Comparison of ENCODE assay signal across 11 cellular contexts in the genomic region with DNA sequence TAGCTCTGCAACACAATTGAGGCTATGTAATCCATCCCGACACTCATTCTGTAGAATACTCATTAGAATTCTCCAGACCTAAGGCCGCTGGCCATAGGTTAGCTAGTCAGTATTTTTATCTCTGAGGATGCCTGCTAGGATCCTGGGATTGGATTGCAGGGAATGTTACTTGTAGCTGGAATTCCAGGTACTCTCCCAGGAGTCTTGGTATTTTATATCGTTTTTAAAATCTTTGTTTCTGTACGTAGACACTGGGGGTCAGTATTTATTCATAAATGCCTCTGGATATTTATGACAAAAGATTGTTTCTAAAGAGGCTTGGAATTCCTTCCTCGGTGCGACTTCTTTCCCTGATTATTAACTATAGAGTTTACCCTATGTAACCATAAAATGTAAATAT. TPM values are rescaled to one million over a fixed set of nuclear protein-coding genes. Genes with fewer than 3 reads are reported as not detected.
A peak's percentile ranks its signal among the peaks of the same experiment; 100 is the strongest.
DNase-seq lines count a peak whose midpoint lies in the region; ATAC-seq and TF ChIP-seq lines count a peak whose summit lies in the region.
"Had no signal": no experiment of that assay in that cellular context is flagged by ENCODE, and none has a peak within 500 bp of the region (broad histone marks: within the 10 kb centered on the region; RNA-seq: fewer than 3 reads in every experiment).

No MANE protein-coding gene starts in this region.

- peak overlapping the region; percentile 8; the same call in 1 of the 2 replicates for H3K4me2 ChIP-seq in IMR-90 (ENCODE audit: low read depth, low read length)

- H4K91ac ChIP-seq in IMR-90 (ENCODE audit: insufficient read depth, low read depth, low read length) = no peak overlapping the region

- H3K27me3 ChIP-seq in AG04450 (ENCODE audit: control insufficient read depth, insufficient read depth, low read length) (no peaks in the 10 kb centered on the region), IMR-90 (ENCODE audit: control insufficient read depth, insufficient read depth, low read length) (no peaks in the 10 kb centered on the region), liver (ENCODE audit: control insufficient read depth in 4 of 4, insufficient read depth in 4 of 4, low read length in 3 of 4) (no peaks in the 10 kb centered on the region)
- no peaks in the 10 kb centered on the region for H3K27me3 ChIP-seq in CD8-positive, alpha-beta memory T cell (ENCODE audit: insufficient read depth, low read length, poor library complexity, severe bottlenecking)
- H3K27me3 ChIP-seq: upper lobe of left lung had no signal

- no peak overlapping the region for H3K14ac ChIP-seq in IMR-90 (replicated peaks; ENCODE audit: low read depth, low read length)

- H3K9me3 ChIP-seq in AG04450 (ENCODE audit: control insufficient read depth, insufficient read depth, low read length) (no peaks in the 10 kb centered on the region), IMR-90 (ENCODE audit: control insufficient read depth, insufficient read depth, low read length) (no peaks in the 10 kb centered on the region), liver (ENCODE audit: control insufficient read depth in 4 of 4, low read length in 3 of 4) (no peaks in the 10 kb centered on the region)
- H3K9me3 ChIP-seq in CD8-positive, alpha-beta memory T cell (ENCODE audit: low read length) = no peaks in the 10 kb centered on the region
- H3K9me3 ChIP-seq: upper lobe of left lung had no signal

- H3K36me3 Mint-ChIP-seq in endothelial cell (ENCODE audit: low read depth, unreplicated experiment) = no peaks in the 10 kb centered on the region
- H3K36me3 Mint-ChIP-seq in activated T-helper 2 cell treated with anti-CD3 and anti-CD28 coated beads, Interferon-gamma antibody, Interleukin-2, Interleukin-4, amounts not matched to agents 10 μg/mL and 5 μg/mL and 100 μg/mL, durations not matched to agents 14 hours and 24 hours and 36 hours (ENCODE audit: low read depth) = no peaks in the 10 kb centered on the region
- no peaks in the 10 kb centered on the region for H3K36me3 Mint-ChIP-seq in CD8-positive, alpha-beta memory T cell

- in situ Hi-C loops in IMR-90 (cut with MboI; ENCODE audit: low sequenced_read_pairs) = loop anchor here (5.0 to 25.0 kb wide), 4 partner anchors 261 to 876 kb away; partner anchors contain the start of gene NUP205

- H2AK9ac ChIP-seq in IMR-90 (replicated peaks; ENCODE audit: low read depth, low read length, poor library complexity) = no peak overlapping the region

- H3K4me1 Mint-ChIP-seq in endothelial cell (ENCODE audit: unreplicated experiment) = peaks cover 16% of the 10 kb centered on the region
- peaks cover 15% of the 10 kb centered on the region for H3K4me1 Mint-ChIP-seq in activated T-helper 2 cell treated with anti-CD3 and anti-CD28 coated beads, Interferon-gamma antibody, Interleukin-2, Interleukin-4, amounts not matched to agents 10 μg/mL and 5 μg/mL and 100 μg/mL, durations not matched to agents 14 hours and 24 hours and 36 hours (ENCODE audit: low read depth)
- no peaks in the 10 kb centered on the region for H3K4me1 Mint-ChIP-seq in CD8-positive, alpha-beta memory T cell
- H3K4me1 Mint-ChIP-seq: activated B cell treated with CpG ODN at 0.5 μM for 24 hours had no signal

- no peak overlapping the region for H3K4me3 ChIP-seq in AG04450 (ENCODE audit: low read depth, low read length)
- H3K4me3 ChIP-seq in IMR-90 (ENCODE audit: insufficient read depth, low read depth, low read length) = no peak overlapping the region
- H3K4me3 ChIP-seq in liver (ENCODE audit: low read depth in 1 of 3, low read length in 3 of 3) = no peak overlapping the region
- no peak overlapping the region for H3K4me3 ChIP-seq in CD8-positive, alpha-beta memory T cell (ENCODE audit: low read length)
- H3K4me3 ChIP-seq: upper lobe of left lung had no signal

- H4K5ac ChIP-seq in IMR-90 (ENCODE audit: low read depth, low read length) = no peak overlapping the region; the same call in 1 of the 2 replicates

- no peak overlapping the region for H3K4me3 Mint-ChIP-seq in endothelial cell (ENCODE audit: unreplicated experiment)
- no peak overlapping the region for H3K4me3 Mint-ChIP-seq in activated T-helper 2 cell treated with anti-CD3 and anti-CD28 coated beads, Interferon-gamma antibody, Interleukin-2, Interleukin-4, amounts not matched to agents 10 μg/mL and 5 μg/mL and 100 μg/mL, durations not matched to agents 14 hours and 24 hours and 36 hours (ENCODE audit: low read depth)
- no peak overlapping the region for H3K4me3 Mint-ChIP-seq in CD8-positive, alpha-beta memory T cell
- H3K4me3 Mint-ChIP-seq: activated B cell treated with CpG ODN at 0.5 μM for 24 hours had no signal

- no peaks in the 10 kb centered on the region for H3K36me3 ChIP-seq in IMR-90 (ENCODE audit: control insufficient read depth, insufficient read depth, low read length)
- no peaks in the 10 kb centered on the region for H3K36me3 ChIP-seq in liver (ENCODE audit: control insufficient read depth in 4 of 4, insufficient read depth in 3 of 4, low read depth in 1 of 4, low read length in 3 of 4)
- H3K36me3 ChIP-seq in CD8-positive, alpha-beta memory T cell (ENCODE audit: insufficient read depth, low read length) = no peaks in the 10 kb centered on the region
- H3K36me3 ChIP-seq: upper lobe of left lung had no signal

- peak overlapping the region in 1 of 2 experiments; percentile 17; a peak in 1 of 4 replicates for H4K8ac ChIP-seq in IMR-90 (ENCODE audit: low read depth in 2 of 2, low read length in 2 of 2)

- H2BK20ac ChIP-seq in IMR-90 (ENCODE audit: low read depth, low read length) = no peak overlapping the region

- no CpG with 5 or more reads among the region's 6 CpGs for WGBS in IMR-90 (ENCODE audit: extremely low coverage in 2 of 2, insufficient read length in 1 of 2), 2 experiments
- 50% methylated on average over 6 of the region's 6 CpGs for WGBS in liver

- peak; percentile 81 for TF ChIP-seq RAD21 in IMR-90 (IDR thresholded peaks at IDR 0.05; ENCODE audit: low read length)
- peak; percentile 60 to 70 for TF ChIP-seq RAD21 in liver (IDR thresholded peaks at IDR 0.05)

- DNase-seq in AG04450 (ENCODE audit: low read depth, low spot score) = no peak
- peak; percentile 43 for DNase-seq in IMR-90
- DNase-seq in astrocyte of the hippocampus (ENCODE audit: low read depth, low spot score) = peak; percentile 48
- no peak for DNase-seq in endothelial cell (ENCODE audit: low spot score)
- DNase-seq in activated T-helper 2 cell treated with anti-CD3 and anti-CD28 coated beads, Interferon-gamma antibody, Interleukin-2, Interleukin-4, amounts not matched to agents 10 μg/mL and 5 μg/mL and 100 μg/mL, durations not matched to agents 14 hours and 24 hours and 36 hours (ENCODE audit: low spot score) = no peak
- DNase-seq in MV-4-11 (lab: John Stamatoyannopoulos, UW) = no peak
- DNase-seq in CD8-positive, alpha-beta memory T cell = no peak
- DNase-seq: activated B cell treated with CpG ODN at 0.5 μM for 24 hours, NCI-H2029 treated with DMSO at 0.1 percent for 48 hours, upper lobe of left lung had no signal

- H3K9me1 ChIP-seq in IMR-90 (ENCODE audit: insufficient read depth, low read length) = peaks cover 15% of the 10 kb centered on the region

- no peak overlapping the region for H3K56ac ChIP-seq in IMR-90 (ENCODE audit: extremely low read depth, insufficient read depth, low read length)

- peaks cover 0 to 9% of the 10 kb centered on the region in 2 experiments; a peak in 3 of 4 replicates for H3K79me1 ChIP-seq in IMR-90 (ENCODE audit: low read depth in 1 of 2, low read length in 2 of 2)

- H3K4me1 ChIP-seq in IMR-90 (ENCODE audit: control insufficient read depth, insufficient read depth, low read length) = peaks cover 22% of the 10 kb centered on the region
- no peaks in the 10 kb centered on the region for H3K4me1 ChIP-seq in liver (ENCODE audit: control insufficient read depth in 4 of 4, insufficient read depth in 4 of 4, low read length in 3 of 4)
- no peaks in the 10 kb centered on the region for H3K4me1 ChIP-seq in CD8-positive, alpha-beta memory T cell (ENCODE audit: insufficient read depth, low read length)

- CTCF ChIA-PET in AG04450 (lab: Charles Lee) (interaction anchor here (0.5 to 2.9 kb wide), 15 partner anchors 33 to 588 kb away, joined by 3 to 19 read pairs (median 6); partner anchors contain the start of gene AGBL3), IMR-90 (lab: Yijun Ruan, JAX) (interaction anchor here (0.7 to 0.8 kb wide), 3 partner anchors 174 to 587 kb away, joined by 3 to 6 read pairs (median 4); no protein-coding TSS in a partner anchor)
- CTCF ChIA-PET in CD8-positive, alpha-beta memory T cell (lab: Charles Lee) = no interaction called here

- no peaks in the 10 kb centered on the region for H3K9me3 Mint-ChIP-seq in endothelial cell (ENCODE audit: unreplicated experiment)
- no peaks in the 10 kb centered on the region for H3K9me3 Mint-ChIP-seq in activated T-helper 2 cell treated with anti-CD3 and anti-CD28 coated beads, Interferon-gamma antibody, Interleukin-2, Interleukin-4, amounts not matched to agents 10 μg/mL and 5 μg/mL and 100 μg/mL, durations not matched to agents 14 hours and 24 hours and 36 hours
- H3K9me3 Mint-ChIP-seq in CD8-positive, alpha-beta memory T cell = no peaks in the 10 kb centered on the region
- H3K9me3 Mint-ChIP-seq: activated B cell treated with CpG ODN at 0.5 μM for 24 hours had no signal

- POLR2A ChIA-PET in AG04450 (lab: Yijun Ruan, JAX) (no interaction called here), IMR-90 (lab: Charles Lee; ENCODE audit: unreplicated experiment) (no interaction called here)
- POLR2A ChIA-PET in CD8-positive, alpha-beta memory T cell (lab: Charles Lee) = no interaction called here

- H3K27ac ChIP-seq in AG04450 (ENCODE audit: low read depth, low read length) (peak overlapping the region; percentile 4), IMR-90 (ENCODE audit: insufficient read depth, low read length) (no peak overlapping the region), liver (ENCODE audit: low read depth in 1 of 2, low read length in 2 of 2) (no peak overlapping the region)
- H3K27ac ChIP-seq in CD8-positive, alpha-beta memory T cell (ENCODE audit: low read depth, low read length) = no peak overlapping the region
- H3K27ac ChIP-seq: upper lobe of left lung had no signal

- ATAC-seq in IMR-90 (ENCODE audit: low read depth) = peak; percentile 43

- no peak overlapping the region for H3K4ac ChIP-seq in IMR-90 (ENCODE audit: low read depth, low read length)

- H2BK5ac ChIP-seq in IMR-90 (ENCODE audit: low read depth, low read length, poor library complexity, severe bottlenecking) = no peak overlapping the region

- TF ChIP-seq CTCF in AG04450 (IDR thresholded peaks at IDR 0.05; ENCODE audit: low read depth, low read length) (peak; percentile 49), IMR-90 (conservative IDR thresholded peaks at IDR 0.05; ENCODE audit: low read depth, low read length) (peak; percentile 72), liver (IDR thresholded peaks at IDR 0.05; ENCODE audit: low read depth, low read length, missing input control) (peak; percentile 24), endothelial cell (IDR thresholded peaks at IDR 0.05; ENCODE audit: unreplicated experiment) (no peak)

- H2BK120ac ChIP-seq in IMR-90 (ENCODE audit: low read depth, low read length) = 0 out of 2 replicates have a peak overlapping the region, but pooled peaks have one; percentile 3

- H3K9ac ChIP-seq in IMR-90 (ENCODE audit: low read depth, low read length) (no peak overlapping the region), liver (ENCODE audit: low read depth in 1 of 2, low read length in 2 of 2) (no peak overlapping the region)

- TF ChIP-seq POLR2A in IMR-90 (IDR thresholded peaks at IDR 0.05; ENCODE audit: low read depth, low read length) = no peak

- dilution Hi-C loops in IMR-90 (cut with HindIII; ENCODE audit: low sequenced_read_pairs, unreplicated experiment) = no loop called here

- H3K23ac ChIP-seq in IMR-90 (ENCODE audit: low read depth, low read length) = no peak overlapping the region

- no peak overlapping the region for H2AK5ac ChIP-seq in IMR-90 (ENCODE audit: low read depth, low read length)

- no peaks in the 10 kb centered on the region for H4K20me1 ChIP-seq in IMR-90 (ENCODE audit: insufficient read depth, low read length)

- H3K18ac ChIP-seq in IMR-90 (ENCODE audit: low read depth, low read length) = no peak overlapping the region

- H3K27ac Mint-ChIP-seq in endothelial cell (ENCODE audit: unreplicated experiment) = no peak overlapping the region
- no peak overlapping the region for H3K27ac Mint-ChIP-seq in activated T-helper 2 cell treated with anti-CD3 and anti-CD28 coated beads, Interferon-gamma antibody, Interleukin-2, Interleukin-4, amounts not matched to agents 10 μg/mL and 5 μg/mL and 100 μg/mL, durations not matched to agents 14 hours and 24 hours and 36 hours
- no peak overlapping the region for H3K27ac Mint-ChIP-seq in CD8-positive, alpha-beta memory T cell
- H3K27ac Mint-ChIP-seq: activated B cell treated with CpG ODN at 0.5 μM for 24 hours had no signal

- no TSS peak for BruUV-seq in IMR-90 (replicated peaks; lab: Mats Ljungman, UMichigan)

- H2BK15ac ChIP-seq in IMR-90 (ENCODE audit: low read depth, low read length) = no peak overlapping the region

- intact Hi-C loops in IMR-90 (cut with micrococcal nuclease) = loop anchor here (1.0 to 10.0 kb wide), 4 partner anchors 54 to 958 kb away; partner anchors contain the start of gene NUP205
- intact Hi-C loops in activated T-helper 2 cell treated with anti-CD3 and anti-CD28 coated beads, Interferon-gamma antibody, Interleukin-2, Interleukin-4, amounts not matched to agents 10 μg/mL and 5 μg/mL and 100 μg/mL, durations not matched to agents 14 hours and 24 hours and 36 hours (cut with micrococcal nuclease) = no loop called here

- H2AFZ ChIP-seq in IMR-90 (replicated peaks; ENCODE audit: low read length, poor library complexity) = no peak overlapping the region

- H3K27me3 Mint-ChIP-seq in endothelial cell (ENCODE audit: unreplicated experiment) = no peaks in the 10 kb centered on the region
- H3K27me3 Mint-ChIP-seq in activated T-helper 2 cell treated with anti-CD3 and anti-CD28 coated beads, Interferon-gamma antibody, Interleukin-2, Interleukin-4, amounts not matched to agents 10 μg/mL and 5 μg/mL and 100 μg/mL, durations not matched to agents 14 hours and 24 hours and 36 hours (ENCODE audit: low read depth) = no peaks in the 10 kb centered on the region
- H3K27me3 Mint-ChIP-seq in CD8-positive, alpha-beta memory T cell = peaks cover 2 to 24% of the 10 kb centered on the region in 2 donors

RNA-seq across cellular contexts. Expression of gene BPGM, which starts 40.1 kb away (rescaled TPM):
- 31.2 and 43.1 TPM in 2 replicates for polyA plus RNA-seq in AG04450 (2011; rRNA removed)
- polyA minus RNA-seq in AG04450 (2011; rRNA and poly(A)+ RNA removed) = 12.7 and 17.1 TPM in 2 replicates
- 18.8 and 32.8 TPM in 2 replicates for total RNA-seq in IMR-90 (2012; rRNA removed)
- polyA plus RNA-seq in IMR-90 (2012; rRNA removed) = 16.8 and 20.0 TPM in 2 replicates
- polyA plus RNA-seq in IMR-90 (2012; cell fraction: cytosol; rRNA removed) = 5.1 and 9.8 TPM in 2 replicates
- polyA plus RNA-seq in IMR-90 (2012; cell fraction: nucleus; rRNA removed; ENCODE audit: low replicate concordance) = 1.6 and 14.7 TPM in 2 replicates
- total RNA-seq in liver = 100 to 1,000 TPM in 1 of 2 donors, 1 to 10 TPM in 1; 8.9 to 250 TPM
- polyA plus RNA-seq in liver = 1 to 10 TPM; 6.1 to 6.3 TPM
- 17.7 TPM for total RNA-seq in endothelial cell (ENCODE audit: unreplicated experiment)
- 28.0 and 29.2 TPM in 2 replicates for total RNA-seq in activated T-helper 2 cell treated with anti-CD3 and anti-CD28 coated beads, Interferon-gamma antibody, Interleukin-2, Interleukin-4, amounts not matched to agents 10 μg/mL and 5 μg/mL and 100 μg/mL, durations not matched to agents 14 hours and 24 hours and 36 hours
- total RNA-seq in CD8-positive, alpha-beta memory T cell = 10 to 100 TPM; 25.4 to 27.1 TPM
- polyA plus RNA-seq in CD8-positive, alpha-beta memory T cell = 26.8 TPM

Comparison
In these comparisons a context has a peak if more than half of its experiments do, and no peak if none do; other contexts are left out.
1. DNase-seq: peak in IMR-90 (single experiment) and astrocyte of the hippocampus (single experiment); none in AG04450 (single experiment), endothelial cell (single experiment), activated T-helper 2 cell treated with anti-CD3 and anti-CD28 coated beads, Interferon-gamma antibody, Interleukin-2, Interleukin-4, amounts not matched to agents 10 μg/mL and 5 μg/mL and 100 μg/mL, durations not matched to agents 14 hours and 24 hours and 36 hours (single experiment), MV-4-11 (single experiment) and CD8-positive, alpha-beta memory T cell (0 of 5).